In the genomic region with DNA sequence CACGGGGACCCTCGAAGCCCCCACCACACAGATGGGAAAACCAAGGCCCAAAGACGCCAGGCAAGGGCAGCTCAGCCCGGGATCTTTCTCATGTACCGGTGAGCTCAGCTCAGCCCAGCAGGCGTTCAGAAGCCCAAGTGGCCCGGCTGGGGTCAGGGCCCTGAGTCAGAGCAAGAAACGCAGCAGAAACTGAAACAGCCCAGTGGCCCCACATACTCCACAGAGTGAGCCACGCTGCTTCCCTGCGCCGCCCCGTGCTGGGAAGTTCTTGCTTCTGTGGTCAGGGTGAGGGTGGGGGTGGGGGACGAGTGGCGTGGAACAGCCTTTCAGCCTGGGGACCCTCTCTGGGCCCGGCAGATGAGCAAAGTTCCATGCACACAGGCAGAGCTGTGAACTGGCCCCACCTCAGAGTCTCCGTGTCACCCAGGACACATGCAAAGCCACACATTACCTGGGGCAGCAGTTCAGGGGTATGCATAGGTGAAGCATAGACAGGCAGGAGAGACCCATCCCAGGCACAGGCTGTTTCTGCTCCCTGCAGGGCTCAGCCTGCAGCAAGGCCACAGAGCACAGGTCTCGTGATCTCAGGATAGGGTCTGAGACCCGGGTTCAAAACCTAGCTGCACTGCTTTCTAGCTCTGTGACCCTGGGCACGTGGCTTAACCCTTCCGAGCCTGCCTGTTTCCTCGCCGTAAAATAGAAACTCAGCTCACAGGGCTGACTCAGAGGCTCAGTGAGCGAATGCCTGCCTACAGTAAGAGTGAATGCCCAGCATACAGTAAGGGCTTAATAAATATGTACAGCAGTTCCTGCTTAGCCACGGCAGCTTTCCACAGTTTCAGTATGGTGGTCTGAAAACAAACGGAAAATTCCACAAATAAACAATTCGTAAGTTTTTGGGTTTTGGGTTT, we compare ENCODE assay signal across 8 cellular contexts. TPM values are rescaled to one million over a fixed set of nuclear protein-coding genes. Genes with fewer than 3 reads are reported as not detected.
DNase-seq lines count a peak whose midpoint lies in the region; ATAC-seq and TF ChIP-seq lines count a peak whose summit lies in the region.

No MANE protein-coding gene starts in this region.

- 82 to 91% methylated on average over 26 of the region's 26 CpGs for WGBS in heart right ventricle, 2 donors

- no peak for DNase-seq in Panc1 (ENCODE audit: low read depth, low spot score)
- no peak for DNase-seq in effector memory CD4-positive, alpha-beta T cell
- peak; percentile 70 for DNase-seq in stimulated activated CD8-positive, alpha-beta memory T cell treated with anti-CD3 and anti-CD28 coated beads, Interleukin-15, amount 100 ng/mL, for 48 hours (ENCODE audit: low read depth in 2 of 2)
- no peak for DNase-seq in heart right ventricle
- no peak for DNase-seq in NCI-H446 (lab: John Stamatoyannopoulos, UW)
- no peak for DNase-seq in COLO668 (lab: John Stamatoyannopoulos, UW; ENCODE audit: unreplicated experiment)

- TF ChIP-seq CTCF in Panc1 (IDR thresholded peaks at IDR 0.05) (no peak), heart right ventricle (IDR thresholded peaks at IDR 0.05) (no peak)

- H3K4me3 ChIP-seq in Panc1 (ENCODE audit: low read depth in 2 of 2, low read length in 2 of 2), result peak overlapping the region in 1 of 2 experiments; percentile 28; a peak in 2 of 4 replicates
- H3K4me3 ChIP-seq in effector memory CD4-positive, alpha-beta T cell (ENCODE audit: insufficient read depth, low read depth, low read length, poor library complexity, severe bottlenecking), result peak overlapping the region; percentile 3
- no peak overlapping the region for H3K4me3 ChIP-seq in heart right ventricle

- ATAC-seq in GM18870 (IDR thresholded peaks at IDR 0.05; ENCODE audit: unreplicated experiment) (peak; percentile 79), HG02798 (IDR thresholded peaks at IDR 0.05; ENCODE audit: poor library complexity, unreplicated experiment) (peak; percentile 90), Panc1 (peak; percentile 21), heart right ventricle (no peak)

- in situ Hi-C loops in Panc1 (cut with HindIII; ENCODE audit: low pct_unique_long_range_greater_than_20kb, low sequenced_read_pairs), result no loop called here

- CTCF ChIA-PET in Panc1 (lab: Charles Lee), result no interaction called here

- no peaks in the 10 kb centered on the region for H3K36me3 ChIP-seq in Panc1 (ENCODE audit: control insufficient read depth, insufficient read depth, low read length)
- H3K36me3 ChIP-seq in effector memory CD4-positive, alpha-beta T cell (ENCODE audit: control insufficient read depth, insufficient read depth, low read length), result no peaks in the 10 kb centered on the region
- peaks cover 0 to 9% (median 0%) of the 10 kb centered on the region in 9 donors for H3K36me3 ChIP-seq in heart right ventricle

- intact Hi-C loops in Panc1 (cut with micrococcal nuclease; ENCODE audit: unreplicated experiment), result no loop called here
- intact Hi-C loops in heart right ventricle (cut with DNase I), result no loop called here

- POLR2A ChIA-PET in Panc1 (lab: Charles Lee), result interaction anchor here (0.7 kb wide), 1 partner anchor 27 kb away, joined by 8 read pairs; no protein-coding TSS in a partner anchor

- H3K9me3 ChIP-seq in Panc1 (ENCODE audit: control insufficient read depth, insufficient read depth, low read depth, low read length), result no peaks in the 10 kb centered on the region
- H3K9me3 ChIP-seq in effector memory CD4-positive, alpha-beta T cell (ENCODE audit: control insufficient read depth, low read length), result no peaks in the 10 kb centered on the region
- no peaks in the 10 kb centered on the region for H3K9me3 ChIP-seq in heart right ventricle

- H3K27ac ChIP-seq in Panc1 (ENCODE audit: low read length) (peak overlapping the region; percentile 98), heart right ventricle (peak overlapping the region in 1 of 10 donors; percentile 41)
- H3K27ac ChIP-seq in effector memory CD4-positive, alpha-beta T cell (ENCODE audit: insufficient read depth, low read length, poor library complexity, severe bottlenecking), result no peak overlapping the region

- H3K4me1 ChIP-seq in Panc1 (ENCODE audit: control insufficient read depth, insufficient read depth, low read length) (peaks cover 86% of the 10 kb centered on the region), heart right ventricle (peaks cover 52 to 84% (median 79%) of the 10 kb centered on the region in 9 donors)
- peaks cover 45% of the 10 kb centered on the region for H3K4me1 ChIP-seq in effector memory CD4-positive, alpha-beta T cell (ENCODE audit: control insufficient read depth, insufficient read depth, low read length, poor library complexity, severe bottlenecking)

- H3K27me3 ChIP-seq in Panc1 (ENCODE audit: control insufficient read depth, insufficient read depth, low read length) (no peaks in the 10 kb centered on the region), heart right ventricle (no peaks in the 10 kb centered on the region)
- H3K27me3 ChIP-seq in effector memory CD4-positive, alpha-beta T cell (replicated peaks; ENCODE audit: control insufficient read depth, insufficient read depth, low read length, poor library complexity, severe bottlenecking), result no peaks in the 10 kb centered on the region

- no TSS peak for BruUV-seq in Panc1 (replicated peaks; lab: Mats Ljungman, UMichigan)

RNA-seq across cellular contexts. Expression of gene NCOR2, which starts 21.6 kb away (rescaled TPM):
- total RNA-seq in Panc1 (2021; ENCODE audit: unreplicated experiment), result 461 TPM
- 441 TPM for polyA plus RNA-seq in Panc1 (2012; ENCODE audit: insufficient read length)
- 100 to 1,000 TPM; 118 to 200 (median 136) TPM for total RNA-seq in heart right ventricle
- polyA plus RNA-seq in heart right ventricle, result 10 to 100 TPM; 46.9 to 74.0 TPM

Comparison
In these comparisons a context has a peak if more than half of its experiments do, and no peak if none do; other contexts are left out.
1. ATAC-seq: peak in GM18870 (single experiment), HG02798 (single experiment) and Panc1 (single experiment); none in heart right ventricle (0 of 8).
2. DNase-seq: peak in stimulated activated CD8-positive, alpha-beta memory T cell treated with anti-CD3 and anti-CD28 coated beads, Interleukin-15, amount 100 ng/mL, for 48 hours (2 of 2); none in Panc1 (single experiment), effector memory CD4-positive, alpha-beta T cell (0 of 3), heart right ventricle (0 of 2), NCI-H446 (0 of 2) and COLO668 (single experiment).